Comparison of ENCODE assay signal across 24 cellular contexts in the genomic region with DNA sequence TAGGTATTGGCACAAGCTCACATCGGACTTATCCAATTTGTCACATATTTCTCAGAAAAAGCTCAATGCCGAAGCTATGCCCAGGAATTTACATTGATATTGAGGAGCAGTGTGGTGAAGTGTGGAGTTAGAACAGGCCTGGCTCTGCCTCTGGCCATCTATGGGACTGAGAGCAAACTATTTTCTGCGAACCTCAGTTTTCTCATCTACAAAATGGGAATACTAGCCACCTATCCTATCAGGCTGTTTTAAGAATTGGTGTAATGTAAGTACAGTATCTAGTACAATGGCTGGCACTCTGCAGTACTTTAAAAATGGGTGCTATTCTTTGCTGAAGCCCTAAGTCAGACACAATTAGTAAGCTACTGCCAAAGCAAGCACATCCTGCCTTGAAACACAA. TPM values are rescaled to one million over a fixed set of nuclear protein-coding genes. Genes with fewer than 3 reads are reported as not detected.
DNase-seq lines count a peak whose midpoint lies in the region; ATAC-seq, FAIRE-seq and TF ChIP-seq lines count a peak whose summit lies in the region.
"Had no signal": no experiment of that assay in that cellular context is flagged by ENCODE, and none has a peak within 500 bp of the region (broad histone marks: within the 10 kb centered on the region; RNA-seq: fewer than 3 reads in every experiment).

No MANE protein-coding gene starts in this region.

- H2BK120ac ChIP-seq in H1 (replicated peaks; ENCODE audit: low read depth, low read length): no peak overlapping the region

- no peak overlapping the region for H2BK15ac ChIP-seq in H1 (ENCODE audit: low read length)

- no peak for TF ChIP-seq EP300 in HepG2 (IDR thresholded peaks at IDR 0.05; ENCODE audit: low read depth in 2 of 2, low read length in 2 of 2)
- no peak for TF ChIP-seq EP300 in HepG2 (CRISPR knock-in tag; IDR thresholded peaks at IDR 0.05; ENCODE audit: borderline replicate concordance)
- no peak for TF ChIP-seq EP300 in H1 (IDR thresholded peaks at IDR 0.05; ENCODE audit: borderline replicate concordance in 1 of 2, low read depth in 2 of 2, low read length in 2 of 2)
- TF ChIP-seq EP300 in sigmoid colon (IDR thresholded peaks at IDR 0.05): no peak

- no peak overlapping the region for H4K8ac ChIP-seq in H1 (ENCODE audit: extremely low read depth, insufficient read depth, low read length)

- H3K4ac ChIP-seq in H1 (replicated peaks; ENCODE audit: insufficient read length, low read depth, low read length): no peak overlapping the region

- H3K14ac ChIP-seq in H1 (ENCODE audit: insufficient read length): no peak overlapping the region

- no peaks in the 10 kb centered on the region for H3K23me2 ChIP-seq in H1 (ENCODE audit: low read depth, low read length)

- H4K91ac ChIP-seq in H1 (replicated peaks; ENCODE audit: insufficient read length, low read length): no peak overlapping the region

- H3K4me3 Mint-ChIP-seq in WTC11: no peak overlapping the region
- no peak overlapping the region for H3K4me3 Mint-ChIP-seq in nephron progenitor cell
- no peak overlapping the region for H3K4me3 Mint-ChIP-seq in chondrocyte (ENCODE audit: unreplicated experiment)
- H3K4me3 Mint-ChIP-seq: B cell; CD4-positive, alpha-beta T cell; CD8-positive, alpha-beta T cell had no signal

- H3K27ac Mint-ChIP-seq in WTC11 (peak overlapping the region; percentile 20; the same call in 1 of the 2 replicates), nephron progenitor cell (peak overlapping the region; percentile 31), chondrocyte (ENCODE audit: unreplicated experiment) (no peak overlapping the region)
- H3K27ac Mint-ChIP-seq: B cell; CD4-positive, alpha-beta T cell; CD8-positive, alpha-beta T cell had no signal

- H2AFZ ChIP-seq in HepG2 (ENCODE audit: low read length) (no peak overlapping the region), H1 (ENCODE audit: low read length) (no peak overlapping the region)

- no peaks in the 10 kb centered on the region for H3K27me3 ChIP-seq in HepG2 (ENCODE audit: control insufficient read depth in 1 of 2, insufficient read depth in 2 of 2, low read length in 2 of 2)
- H3K27me3 ChIP-seq in right lobe of liver: no peaks in the 10 kb centered on the region
- no peaks in the 10 kb centered on the region for H3K27me3 ChIP-seq in H1 (replicated peaks in 1 of 4; ENCODE audit: control insufficient read depth in 3 of 4, extremely low read depth in 1 of 4, insufficient read depth in 3 of 4, low read length in 3 of 4)
- H3K27me3 ChIP-seq in sigmoid colon: no peaks in the 10 kb centered on the region
- H3K27me3 ChIP-seq: BLaER1 treated with 17β-estradiol and CSF1 and Interleukin-3, amounts not matched to agents 10 nM and 100 nM had no signal

- H3K9ac ChIP-seq in HepG2 (ENCODE audit: insufficient read depth, low read depth, low read length) (no peak overlapping the region), H1 (replicated peaks in 1 of 4; ENCODE audit: extremely low read depth in 1 of 4, low read depth in 3 of 4, low read length in 3 of 4) (no peak overlapping the region)
- H3K9ac ChIP-seq: BLaER1 treated with 17β-estradiol and CSF1 and Interleukin-3, amounts not matched to agents 10 nM and 100 nM had no signal

- TF ChIP-seq RAD21 in HepG2 (CRISPR knock-in tag; IDR thresholded peaks at IDR 0.05) (no peak), H1 (IDR thresholded peaks at IDR 0.05 in 1 of 2, conservative IDR thresholded peaks at IDR 0.05 in 1 of 2; ENCODE audit: low read depth in 2 of 2, low read length in 2 of 2) (no peak)

- TF ChIP-seq CTCF in HepG2 (CRISPR knock-in tag; IDR thresholded peaks at IDR 0.05) (no peak), right lobe of liver (IDR thresholded peaks at IDR 0.05) (no peak), WTC11 (IDR thresholded peaks at IDR 0.05) (no peak), H1 (IDR thresholded peaks at IDR 0.05; ENCODE audit: control extremely low read depth in 1 of 3, insufficient read depth in 1 of 3, low read depth in 1 of 3, low read length in 3 of 3) (no peak), nephron progenitor cell (IDR thresholded peaks at IDR 0.05) (no peak), chondrocyte (IDR thresholded peaks at IDR 0.05) (no peak), sigmoid colon (IDR thresholded peaks at IDR 0.05) (no peak)

- no peaks in the 10 kb centered on the region for H3K9me3 Mint-ChIP-seq in WTC11
- H3K9me3 Mint-ChIP-seq in nephron progenitor cell: no peaks in the 10 kb centered on the region
- no peaks in the 10 kb centered on the region for H3K9me3 Mint-ChIP-seq in chondrocyte (ENCODE audit: low read depth)
- H3K9me3 Mint-ChIP-seq: CD4-positive, alpha-beta T cell; CD8-positive, alpha-beta T cell had no signal

- H3K79me2 ChIP-seq in HepG2 (ENCODE audit: insufficient read depth, low read length): peaks cover 3% of the 10 kb centered on the region
- peaks cover 6 to 50% of the 10 kb centered on the region in 2 experiments; a peak in 3 of 4 replicates for H3K79me2 ChIP-seq in H1 (ENCODE audit: control insufficient read depth in 1 of 2, insufficient read depth in 2 of 2, low read length in 2 of 2)

- no TSS peak for BruUV-seq in HepG2 (replicated peaks; lab: Mats Ljungman, UMichigan)

- H3K4me2 ChIP-seq in HepG2 (ENCODE audit: low read depth, low read length) (no peak overlapping the region), H1 (ENCODE audit: insufficient read depth in 1 of 2, low read depth in 2 of 2, low read length in 2 of 2) (no peak overlapping the region)
- H3K4me2 ChIP-seq: A549 had no signal

- no peaks in the 10 kb centered on the region for H3K9me3 ChIP-seq in HepG2 (ENCODE audit: low read length)
- H3K9me3 ChIP-seq in right lobe of liver: no peaks in the 10 kb centered on the region
- no peaks in the 10 kb centered on the region for H3K9me3 ChIP-seq in H1 (ENCODE audit: insufficient read depth in 2 of 2, low read depth in 1 of 2, low read length in 1 of 2)
- H3K9me3 ChIP-seq in sigmoid colon: no peaks in the 10 kb centered on the region
- H3K9me3 ChIP-seq: A549; BLaER1 treated with 17β-estradiol and CSF1 and Interleukin-3, amounts not matched to agents 10 nM and 100 nM; Caco-2 had no signal

- CTCF ChIA-PET in HepG2 (lab: Yijun Ruan, JAX; ENCODE audit: low intra/inter-chr PET ratio, low total read pairs): no interaction called here
- CTCF ChIA-PET in WTC11 (lab: Charles Lee): interaction anchor here (1.0 to 1.6 kb wide), 2 partner anchors 92 kb away, joined by 4 to 6 read pairs; no protein-coding TSS in a partner anchor
- CTCF ChIA-PET in H1 (lab: Charles Lee; ENCODE audit: partially characterized antibody): interaction anchor here (0.7 to 2.1 kb wide), 7 partner anchors 11 to 381 kb away, joined by 3 to 11 read pairs (median 4); no protein-coding TSS in a partner anchor

- no peak overlapping the region for H3K56ac ChIP-seq in H1 (replicated peaks; ENCODE audit: insufficient read length, low read depth, low read length)

- no peak overlapping the region for H3K18ac ChIP-seq in H1 (ENCODE audit: extremely low read depth, low read length)

- H3K27ac ChIP-seq in HepG2 (ENCODE audit: extremely low read length, insufficient read depth, low read length) (no peak overlapping the region), right lobe of liver (no peak overlapping the region), H1 (ENCODE audit: low read depth, low read length) (no peak overlapping the region), sigmoid colon (no peak overlapping the region)
- H3K27ac ChIP-seq: 22Rv1; A549; BLaER1 treated with 17β-estradiol and CSF1 and Interleukin-3, amounts not matched to agents 10 nM and 100 nM; C4-2B had no signal

- H4K20me1 ChIP-seq in HepG2 (ENCODE audit: insufficient read depth, low read length): no peaks in the 10 kb centered on the region; the same call in 1 of the 2 replicates
- peaks cover 2 to 13% of the 10 kb centered on the region in 2 experiments for H4K20me1 ChIP-seq in H1 (replicated peaks in 1 of 2; ENCODE audit: control insufficient read depth in 1 of 2, insufficient read depth in 2 of 2, low read length in 2 of 2)

- H3K4me1 Mint-ChIP-seq in WTC11 (peaks cover 46% of the 10 kb centered on the region), nephron progenitor cell (peaks cover 36% of the 10 kb centered on the region), chondrocyte (ENCODE audit: low read depth) (peaks cover 4% of the 10 kb centered on the region)
- H3K4me1 Mint-ChIP-seq: B cell had no signal

- in situ Hi-C loops in HepG2 (cut with HindIII; ENCODE audit: extremely low pct_ligation_motif_present, low pct_unique_long_range_greater_than_20kb): no loop called here

- H3K36me3 ChIP-seq in HepG2 (replicated peaks in 1 of 2; ENCODE audit: control insufficient read depth in 1 of 2, insufficient read depth in 2 of 2, low read length in 2 of 2): no peaks in the 10 kb centered on the region; a peak in 1 of 5 replicates
- no peaks in the 10 kb centered on the region for H3K36me3 ChIP-seq in right lobe of liver
- H3K36me3 ChIP-seq in H1 (ENCODE audit: control insufficient read depth in 2 of 4, insufficient read depth in 4 of 4, low read length in 3 of 4): no peaks in the 10 kb centered on the region
- H3K36me3 ChIP-seq in sigmoid colon: no peaks in the 10 kb centered on the region

- TF ChIP-seq POLR2A in HepG2 (IDR thresholded peaks at IDR 0.05; ENCODE audit: insufficient read depth in 1 of 2, low read depth in 2 of 2, low read length in 2 of 2): no peak
- no peak for TF ChIP-seq POLR2A in right lobe of liver (IDR thresholded peaks at IDR 0.05)
- TF ChIP-seq POLR2A in H1 (IDR thresholded peaks at IDR 0.05; ENCODE audit: control extremely low read depth in 1 of 2, low read depth in 2 of 2, low read length in 2 of 2): no peak
- TF ChIP-seq POLR2A in sigmoid colon (IDR thresholded peaks at IDR 0.05): no peak

- 98% methylated on average over 3 of the region's 3 CpGs for WGBS in HepG2 (ENCODE audit: low lambda C conversion rate)
- 100% methylated on average over 2 of the region's 3 CpGs for WGBS in right lobe of liver (ENCODE audit: insufficient coverage, low coverage, low lambda C conversion rate, missing lambda C conversion rate)
- WGBS in H1 (ENCODE audit: extremely low coverage in 1 of 2, insufficient coverage in 1 of 2, insufficient read length in 1 of 2, insufficient replicate concordance in 2 of 2, low coverage in 1 of 2, low lambda C conversion rate in 2 of 2, missing lambda C conversion rate in 1 of 2), 2 experiments: 97% methylated on average over 3 of the region's 3 CpGs; no CpG with 5 or more reads in 1 of the 2 experiments
- 92 to 93% methylated on average over 3 of the region's 3 CpGs for WGBS in sigmoid colon, 2 donors

- H3K27me3 Mint-ChIP-seq in WTC11 (ENCODE audit: low read depth) (no peaks in the 10 kb centered on the region), nephron progenitor cell (ENCODE audit: low read depth, poor library complexity) (no peaks in the 10 kb centered on the region), chondrocyte (ENCODE audit: low read depth) (no peaks in the 10 kb centered on the region)

- H3K79me1 ChIP-seq in H1 (ENCODE audit: low read depth, low read length): peaks cover 12% of the 10 kb centered on the region; the same call in 1 of the 2 replicates

- no peak overlapping the region for H2BK12ac ChIP-seq in H1 (ENCODE audit: low read depth, low read length)

- H2AK5ac ChIP-seq in H1 (ENCODE audit: low read depth, low read length): no peak overlapping the region

- peak overlapping the region; percentile 53; the same call in 1 of the 2 replicates for H2BK5ac ChIP-seq in H1 (ENCODE audit: low read depth, low read length)

- POLR2A ChIA-PET in HepG2 (lab: Yijun Ruan, JAX): no interaction called here
- POLR2A ChIA-PET in WTC11 (lab: Charles Lee): no interaction called here
- POLR2A ChIA-PET in H1 (lab: Charles Lee; ENCODE audit: partially characterized antibody): no interaction called here

- no peaks in the 10 kb centered on the region for H3K36me3 Mint-ChIP-seq in WTC11
- H3K36me3 Mint-ChIP-seq in nephron progenitor cell (ENCODE audit: low read depth): no peaks in the 10 kb centered on the region
- no peaks in the 10 kb centered on the region for H3K36me3 Mint-ChIP-seq in chondrocyte (ENCODE audit: low read depth)
- H3K36me3 Mint-ChIP-seq: CD8-positive, alpha-beta T cell had no signal

- ATAC-seq in HepG2: no peak
- ATAC-seq in right lobe of liver: no peak
- ATAC-seq in WTC11: no peak
- ATAC-seq: A549; CD8-positive, alpha-beta T cell had no signal

- H3K4me1 ChIP-seq in HepG2 (ENCODE audit: insufficient read depth, low read length): peaks cover 7% of the 10 kb centered on the region
- no peaks in the 10 kb centered on the region for H3K4me1 ChIP-seq in right lobe of liver
- peaks cover 0 to 8% (median 4%) of the 10 kb centered on the region in 4 experiments; a peak in 4 of 7 replicates for H3K4me1 ChIP-seq in H1 (replicated peaks in 1 of 4; ENCODE audit: control insufficient read depth in 3 of 4, insufficient read depth in 4 of 4, low read length in 3 of 4)
- peaks cover 0 to 24% (median 15%) of the 10 kb centered on the region in 4 donors for H3K4me1 ChIP-seq in sigmoid colon
- H3K4me1 ChIP-seq: A549 had no signal

- DNase-seq in HepG2 (ENCODE audit: low spot score): no peak
- no peak for DNase-seq in right lobe of liver
- no peak for DNase-seq in WTC11 (ENCODE audit: low spot score)
- no peak for DNase-seq in H1 (ENCODE audit: low read depth in 1 of 2, low spot score in 2 of 2)
- no peak for DNase-seq in nephron progenitor cell
- no peak for DNase-seq in chondrocyte (ENCODE audit: low spot score)
- DNase-seq in H4 (ENCODE audit: low spot score): no peak
- no peak for DNase-seq in sigmoid colon
- DNase-seq: AML-193; Caco-2; Calu3; CD4-positive, alpha-beta T cell; CD8-positive, alpha-beta T cell; DMS79 treated with DMSO at 0.1 percent for 48 hours; GF-D8 had no signal

- H2BK20ac ChIP-seq in H1 (ENCODE audit: low read length): no peak overlapping the region

- H3K23ac ChIP-seq in H1 (ENCODE audit: insufficient read length): no peak overlapping the region

- no peak overlapping the region for H4K5ac ChIP-seq in H1 (ENCODE audit: insufficient read length, low read depth, low read length)

- no peak overlapping the region for H3K4me3 ChIP-seq in HepG2 (replicated peaks in 1 of 3; ENCODE audit: insufficient read depth in 1 of 3, low read depth in 2 of 3, low read length in 3 of 3)
- H3K4me3 ChIP-seq in right lobe of liver: no peak overlapping the region
- no peak overlapping the region for H3K4me3 ChIP-seq in H1 (ENCODE audit: extremely low read depth in 1 of 4, insufficient read depth in 2 of 4, low read depth in 3 of 4, low read length in 4 of 4)
- no peak overlapping the region for H3K4me3 ChIP-seq in sigmoid colon
- H3K4me3 ChIP-seq: A549; BLaER1 treated with 17β-estradiol and CSF1 and Interleukin-3, amounts not matched to agents 10 nM and 100 nM had no signal

- FAIRE-seq in HepG2 (lab: Jason Lieb, UNC) (no peak), H1 (lab: Jason Lieb, UNC) (no peak)
- FAIRE-seq: A549, D721Med, G401.6, GM12891, GM19239 had no signal

- intact Hi-C loops in HepG2 (cut with micrococcal nuclease; ENCODE audit: unreplicated experiment) (no loop called here), right lobe of liver (cut with DNase I) (no loop called here), sigmoid colon (cut with DNase I) (no loop called here)

RNA-seq across cellular contexts. Expression of a gene that starts 47.2 kb away (rescaled TPM):
- total RNA-seq in HepG2 (2016; rRNA removed; fragmentation: Illumina TruSeq; extraction: Trizol) (16.0 and 21.2 TPM in 2 replicates), right lobe of liver (10 to 100 TPM; 10.5 to 18.7 (median 12.8) TPM), WTC11 (2021) (31.8 to 38.1 TPM (median 32.8 TPM) in 3 replicates), chondrocyte (34.4 to 37.5 TPM (median 34.8 TPM) in 3 replicates), sigmoid colon (10 to 100 TPM; 27.5 to 46.8 (median 33.6) TPM)
- total RNA-seq in HepG2 (2016; cell fraction: cytosol; rRNA removed; fragmentation: Illumina TruSeq; extraction: Trizol; ENCODE audit: low read depth): 3.0 and 3.1 TPM in 2 replicates
- 12.1 and 20.8 TPM in 2 replicates for total RNA-seq in HepG2 (2016; cell fraction: insoluble cytoplasmic fraction; rRNA removed; fragmentation: Illumina TruSeq; extraction: Trizol)
- total RNA-seq in HepG2 (2016; cell fraction: membrane; rRNA removed; fragmentation: Illumina TruSeq; extraction: Trizol): 8.7 and 9.3 TPM in 2 replicates
- total RNA-seq in HepG2 (2016; cell fraction: nucleus; rRNA removed; fragmentation: Illumina TruSeq; extraction: Trizol): 22.9 and 26.4 TPM in 2 replicates
- polyA plus RNA-seq in HepG2 (2011; rRNA removed) (16.5 and 22.1 TPM in 2 replicates), H1 (2011; rRNA removed) (19.9 and 23.1 TPM in 2 replicates), sigmoid colon (10 to 100 TPM; 14.8 to 26.9 (median 16.8) TPM)
- 7.4 and 8.7 TPM in 2 replicates for polyA plus RNA-seq in HepG2 (2011; cell fraction: cytosol; rRNA removed)
- polyA plus RNA-seq in HepG2 (2011; cell fraction: nucleus; rRNA removed): 70.7 and 76.4 TPM in 2 replicates
- polyA plus RNA-seq in HepG2 (2012): 9.4 and 12.9 TPM in 2 replicates
- 0.45 and 0.63 TPM in 2 replicates for polyA plus RNA-seq in HepG2 (2016; cell fraction: cytosol; fragmentation: Illumina TruSeq; extraction: Trizol; ENCODE audit: low read depth)
- 9.9 and 12.7 TPM in 2 replicates for polyA plus RNA-seq in HepG2 (2016; cell fraction: insoluble cytoplasmic fraction; fragmentation: Illumina TruSeq; extraction: Trizol; ENCODE audit: low read depth)
- polyA plus RNA-seq in HepG2 (2016; cell fraction: membrane; fragmentation: Illumina TruSeq; extraction: Trizol; ENCODE audit: low read depth): 3.1 and 3.6 TPM in 2 replicates
- polyA plus RNA-seq in HepG2 (2016; cell fraction: nucleus; fragmentation: Illumina TruSeq; extraction: Trizol; ENCODE audit: insufficient read depth, low read depth): 40.5 and 55.1 TPM in 2 replicates
- 21.2 and 27.7 TPM in 2 replicates for polyA minus RNA-seq in HepG2 (2011; rRNA and poly(A)+ RNA removed; ENCODE audit: low replicate concordance)
- 6.5 and 10.9 TPM in 2 replicates for polyA minus RNA-seq in HepG2 (2011; cell fraction: cytosol; rRNA and poly(A)+ RNA removed)
- polyA minus RNA-seq in HepG2 (2011; cell fraction: nucleus; rRNA and poly(A)+ RNA removed): 32.3 and 34.1 TPM in 2 replicates
- total RNA-seq in H1 (2021; fragmentation: NEBNext Ultra II Directional; extraction: Animal tissue kit (Norgen Biotek cat#: 25700)): 32.4 and 33.1 TPM in 2 replicates
- polyA plus RNA-seq in H1 (2011; cell fraction: cytosol; rRNA removed): 17.8 TPM
- polyA plus RNA-seq in H1 (2011; cell fraction: nucleus; rRNA removed): 85.7 TPM
- 20.6 to 25.7 TPM (median 23.4 TPM) in 4 replicates for polyA plus RNA-seq in H1 (2012, experiment 1 of 2)
- polyA plus RNA-seq in H1 (2012, experiment 2 of 2): 9.4 TPM
- 12.1 TPM for polyA plus RNA-seq in H1 (2013, experiment 1 of 2)
- 10.9 TPM for polyA plus RNA-seq in H1 (2013, experiment 2 of 2)
- polyA minus RNA-seq in H1 (2011; rRNA and poly(A)+ RNA removed): 33.6 and 49.1 TPM in 2 replicates
- 20.3 TPM for polyA minus RNA-seq in H1 (2011; cell fraction: cytosol; rRNA and poly(A)+ RNA removed)
- polyA minus RNA-seq in H1 (2011; cell fraction: nucleus; rRNA and poly(A)+ RNA removed): 55.4 TPM
- total RNA-seq in H4 (2014; rRNA removed; shearing (Covaris generic)): 12.2 and 12.6 TPM in 2 replicates
